Comparison of ENCODE assay signal across 7 cellular contexts in genomic region chr7:100089458-100090201, GRCh38. TPM values are rescaled to one million over a fixed set of nuclear protein-coding genes. Genes with fewer than 3 reads are reported as not detected.
DNase-seq lines count a peak whose midpoint lies in the region; ATAC-seq and TF ChIP-seq lines count a peak whose summit lies in the region.

No MANE protein-coding gene starts in this region.

- H3K4me1 ChIP-seq in iPS DF 6.9 (ENCODE audit: control insufficient read depth, insufficient read depth, low read length), result no peaks in the 10 kb centered on the region

- H3K36me3 ChIP-seq in iPS DF 6.9 (ENCODE audit: control insufficient read depth, insufficient read depth, low read length), result peaks cover 37% of the 10 kb centered on the region

- WGBS in iPS DF 6.9 (ENCODE audit: insufficient coverage, insufficient read length), result no CpG with 5 or more reads among the region's 7 CpGs

- CTCF ChIA-PET in activated CD4-positive, alpha-beta memory T cell treated with anti-CD3 and anti-CD28 coated beads for 36 hours (lab: Charles Lee), result interaction anchor here (0.6 to 2.3 kb wide), 4 partner anchors 8 to 714 kb away, joined by 5 to 11 read pairs (median 5); partner anchors contain the start of genes AP4M1, MCM7, POP7 and ZNF3

- H3K27ac ChIP-seq in iPS DF 6.9 (ENCODE audit: low read length), result no peak overlapping the region

- no peaks in the 10 kb centered on the region for H3K9me3 Mint-ChIP-seq in activated CD4-positive, alpha-beta memory T cell treated with anti-CD3 and anti-CD28 coated beads for 36 hours
- no peaks in the 10 kb centered on the region for H3K9me3 Mint-ChIP-seq in stimulated activated naive CD8-positive, alpha-beta T cell treated with anti-CD3 and anti-CD28 coated beads, Interleukin-15, amount 100 ng/mL, for 72 hours

- H3K9me3 ChIP-seq in iPS DF 6.9 (ENCODE audit: control insufficient read depth, insufficient read depth, low read length), result no peaks in the 10 kb centered on the region

- intact Hi-C loops in activated CD4-positive, alpha-beta memory T cell treated with anti-CD3 and anti-CD28 coated beads for 36 hours (cut with micrococcal nuclease), result loop anchor here (1.0 to 10.0 kb wide), 3 partner anchors 11 to 585 kb away; partner anchors contain the start of genes CNPY4, TAF6, ZKSCAN5 and ZNF394

- peaks cover 40% of the 10 kb centered on the region for H3K4me1 Mint-ChIP-seq in activated CD4-positive, alpha-beta memory T cell treated with anti-CD3 and anti-CD28 coated beads for 36 hours (ENCODE audit: low read depth)
- peaks cover 65% of the 10 kb centered on the region for H3K4me1 Mint-ChIP-seq in stimulated activated naive CD8-positive, alpha-beta T cell treated with anti-CD3 and anti-CD28 coated beads, Interleukin-15, amount 100 ng/mL, for 72 hours

- H3K4me3 Mint-ChIP-seq in activated CD4-positive, alpha-beta memory T cell treated with anti-CD3 and anti-CD28 coated beads for 36 hours, result peak overlapping the region; percentile 93
- H3K4me3 Mint-ChIP-seq in stimulated activated naive CD8-positive, alpha-beta T cell treated with anti-CD3 and anti-CD28 coated beads, Interleukin-15, amount 100 ng/mL, for 72 hours, result peak overlapping the region; percentile 87 to 91

- DNase-seq in HFF-Myc (ENCODE audit: extremely low read depth, low read depth) (no peak), iPS DF 6.9 (ENCODE audit: low read depth, low spot score) (no peak), COLO668 (lab: John Stamatoyannopoulos, UW; ENCODE audit: unreplicated experiment) (no peak)
- peak; percentile 34 for DNase-seq in activated CD4-positive, alpha-beta memory T cell treated with anti-CD3 and anti-CD28 coated beads for 36 hours
- DNase-seq in stimulated activated naive CD8-positive, alpha-beta T cell treated with anti-CD3 and anti-CD28 coated beads, Interleukin-15, amount 100 ng/mL, for 72 hours, result no peak
- DNase-seq in stimulated activated CD8-positive, alpha-beta memory T cell treated with anti-CD3 and anti-CD28 coated beads, Interleukin-4, amount 100 ng/mL, for 48 hours, result no peak
- DNase-seq in stimulated activated CD4-positive, alpha-beta T cell treated with anti-CD3 and anti-CD28 coated beads, Interleukin-12 subunit alpha, Interleukin-12 subunit beta, amount 100 ng/mL, for 4 hours, result no peak

- TF ChIP-seq CTCF in HFF-Myc (IDR thresholded peaks at IDR 0.05; ENCODE audit: low read depth, low read length, missing control alignments), result no peak

- H3K27me3 ChIP-seq in iPS DF 6.9 (ENCODE audit: control insufficient read depth, insufficient read depth, low read length), result no peaks in the 10 kb centered on the region

- H3K27ac Mint-ChIP-seq in activated CD4-positive, alpha-beta memory T cell treated with anti-CD3 and anti-CD28 coated beads for 36 hours, result peak overlapping the region; percentile 95
- H3K27ac Mint-ChIP-seq in stimulated activated naive CD8-positive, alpha-beta T cell treated with anti-CD3 and anti-CD28 coated beads, Interleukin-15, amount 100 ng/mL, for 72 hours, result peak overlapping the region; percentile 23 to 95

- ATAC-seq in stimulated activated naive CD8-positive, alpha-beta T cell treated with anti-CD3 and anti-CD28 coated beads, Interleukin-15, amount 100 ng/mL, for 72 hours, result no peak

- no peaks in the 10 kb centered on the region for H3K27me3 Mint-ChIP-seq in activated CD4-positive, alpha-beta memory T cell treated with anti-CD3 and anti-CD28 coated beads for 36 hours
- no peaks in the 10 kb centered on the region for H3K27me3 Mint-ChIP-seq in stimulated activated naive CD8-positive, alpha-beta T cell treated with anti-CD3 and anti-CD28 coated beads, Interleukin-15, amount 100 ng/mL, for 72 hours

- POLR2A ChIA-PET in activated CD4-positive, alpha-beta memory T cell treated with anti-CD3 and anti-CD28 coated beads for 36 hours (lab: Charles Lee), result interaction anchor here (0.6 to 4.3 kb wide), 4 partner anchors 11 to 339 kb away, joined by 4 to 44 read pairs (median 8); partner anchors contain the start of genes AP4M1, MCM7 and ZCWPW1

- H3K36me3 Mint-ChIP-seq in activated CD4-positive, alpha-beta memory T cell treated with anti-CD3 and anti-CD28 coated beads for 36 hours, result peaks cover 36% of the 10 kb centered on the region

- peak overlapping the region; percentile 93 for H3K4me3 ChIP-seq in HFF-Myc (replicated peaks; ENCODE audit: low read depth, low read length)
- H3K4me3 ChIP-seq in iPS DF 6.9 (ENCODE audit: low read length), result peak overlapping the region; percentile 88; the same call in 1 of the 2 replicates

RNA-seq across cellular contexts. Expression of gene COPS6, which starts 0.9 kb away (rescaled TPM):
- 10 to 100 TPM; 93.1 to 98.2 TPM for total RNA-seq in activated CD4-positive, alpha-beta memory T cell treated with anti-CD3 and anti-CD28 coated beads for 36 hours

RNA-seq across cellular contexts. Expression of gene ZNF3, which starts 8.1 kb away (rescaled TPM):
- 10 to 100 TPM; 18.0 to 18.6 TPM for total RNA-seq in activated CD4-positive, alpha-beta memory T cell treated with anti-CD3 and anti-CD28 coated beads for 36 hours

RNA-seq across cellular contexts. Expression of gene MCM7, which starts 11.6 kb away (rescaled TPM):
- total RNA-seq in activated CD4-positive, alpha-beta memory T cell treated with anti-CD3 and anti-CD28 coated beads for 36 hours, result 100 to 1,000 TPM; 393 to 398 TPM

RNA-seq across cellular contexts. Expression of gene AP4M1, which starts 11.8 kb away (rescaled TPM):
- total RNA-seq in activated CD4-positive, alpha-beta memory T cell treated with anti-CD3 and anti-CD28 coated beads for 36 hours, result 10 to 100 TPM; 11.3 to 12.2 TPM

RNA-seq across cellular contexts. Expression of gene TAF6, which starts 29.5 kb away (rescaled TPM):
- total RNA-seq in activated CD4-positive, alpha-beta memory T cell treated with anti-CD3 and anti-CD28 coated beads for 36 hours, result 10 to 100 TPM; 54.3 to 63.7 TPM
